ENCODE assay signal across 8 cellular contexts in genomic region chr7:87877641-87878040, GRCh38. TPM values are rescaled to one million over a fixed set of nuclear protein-coding genes. Genes with fewer than 3 reads are reported as not detected.
DNase-seq lines count a peak whose midpoint lies in the region; ATAC-seq and TF ChIP-seq lines count a peak whose summit lies in the region.

No MANE protein-coding gene starts in this region.

- in situ Hi-C loops in Panc1 (cut with HindIII; ENCODE audit: low pct_unique_long_range_greater_than_20kb, low sequenced_read_pairs) = no loop called here

- H3K27me3 ChIP-seq in Panc1 (ENCODE audit: control insufficient read depth, insufficient read depth, low read length) = no peaks in the 10 kb centered on the region
- no peaks in the 10 kb centered on the region for H3K27me3 ChIP-seq in esophagus muscularis mucosa
- no peaks in the 10 kb centered on the region for H3K27me3 ChIP-seq in prostate gland (replicated peaks; ENCODE audit: insufficient read depth)

- H3K36me3 ChIP-seq in Panc1 (ENCODE audit: control insufficient read depth, insufficient read depth, low read length) (peaks cover 12% of the 10 kb centered on the region), esophagus muscularis mucosa (no peaks in the 10 kb centered on the region), prostate gland (no peaks in the 10 kb centered on the region)

- CTCF ChIA-PET in Panc1 (lab: Charles Lee) = no interaction called here

- H3K4me3 ChIP-seq in Panc1 (ENCODE audit: low read depth in 2 of 2, low read length in 2 of 2) = peak overlapping the region; percentile 64 to 93
- peak overlapping the region; percentile 71 to 91 (median 85) for H3K4me3 ChIP-seq in esophagus muscularis mucosa
- peak overlapping the region; percentile 76 to 77 for H3K4me3 ChIP-seq in prostate gland

- ATAC-seq in Panc1 = no peak
- no peak for ATAC-seq in HG03135 (IDR thresholded peaks at IDR 0.05; ENCODE audit: unreplicated experiment)

- 14% methylated on average over 5 of the region's 5 CpGs for WGBS in esophagus muscularis mucosa
- WGBS in prostate gland = 8% methylated on average over 5 of the region's 5 CpGs

- POLR2A ChIA-PET in Panc1 (lab: Charles Lee) = no interaction called here

- no peak for TF ChIP-seq POLR2A in esophagus muscularis mucosa (IDR thresholded peaks at IDR 0.05; ENCODE audit: low read depth)
- TF ChIP-seq POLR2A in prostate gland (IDR thresholded peaks at IDR 0.05) = no peak

- intact Hi-C loops in Panc1 (cut with micrococcal nuclease; ENCODE audit: unreplicated experiment) (loop anchor here (5.0 kb wide), 1 partner anchor 250 kb away; the partner anchor contains the start of gene RUNDC3B), esophagus muscularis mucosa (cut with DNase I) (loop anchor here (10.0 kb wide), 1 partner anchor 253 kb away; the partner anchor contains the start of gene RUNDC3B), prostate gland (cut with DNase I) (loop anchor here (10.0 kb wide), 2 partner anchors 237 to 533 kb away; partner anchors contain the start of gene CROT)

- peak; percentile 10 for DNase-seq in ELR (ENCODE audit: low read depth)
- no peak for DNase-seq in Panc1 (ENCODE audit: low read depth, low spot score)
- DNase-seq in esophagus muscularis mucosa (ENCODE audit: extremely low spot score) = no peak
- DNase-seq in prostate gland (ENCODE audit: low spot score) = no peak
- no peak for DNase-seq in glomerular visceral epithelial cell (ENCODE audit: extremely low spot score)
- no peak for DNase-seq in activated CD4-positive, alpha-beta T cell treated with anti-CD3 and anti-CD28 coated beads for 4 hours
- no peak for DNase-seq in NCI-H82 (lab: John Stamatoyannopoulos, UW)

- peak overlapping the region; percentile 94 for H3K27ac ChIP-seq in Panc1 (ENCODE audit: low read length)
- peak overlapping the region in 2 of 4 donors; percentile 91 to 93 for H3K27ac ChIP-seq in esophagus muscularis mucosa (replicated peaks in 1 of 4)
- H3K27ac ChIP-seq in prostate gland = peak overlapping the region; percentile 96

- BruUV-seq in Panc1 (replicated peaks; lab: Mats Ljungman, UMichigan) = no TSS peak

- no peaks in the 10 kb centered on the region for H3K9me3 ChIP-seq in Panc1 (ENCODE audit: control insufficient read depth, insufficient read depth, low read depth, low read length)
- H3K9me3 ChIP-seq in esophagus muscularis mucosa = no peaks in the 10 kb centered on the region
- H3K9me3 ChIP-seq in prostate gland = no peaks in the 10 kb centered on the region

- H3K4me1 ChIP-seq in Panc1 (ENCODE audit: control insufficient read depth, insufficient read depth, low read length) (peaks cover 19% of the 10 kb centered on the region), esophagus muscularis mucosa (peaks cover 20 to 29% (median 25%) of the 10 kb centered on the region in 4 donors), prostate gland (replicated peaks) (no peaks in the 10 kb centered on the region)

- no peak for TF ChIP-seq EP300 in esophagus muscularis mucosa (IDR thresholded peaks at IDR 0.05)

- TF ChIP-seq CTCF in Panc1 (IDR thresholded peaks at IDR 0.05) = no peak
- no peak for TF ChIP-seq CTCF in esophagus muscularis mucosa (IDR thresholded peaks at IDR 0.05)
- no peak for TF ChIP-seq CTCF in prostate gland (IDR thresholded peaks at IDR 0.05)

RNA-seq across cellular contexts. Expression of gene DBF4, which starts 1.3 kb away (rescaled TPM):
- total RNA-seq in Panc1 (2021; ENCODE audit: unreplicated experiment) (48.8 TPM), esophagus muscularis mucosa (1 to 10 TPM; 3.3 to 9.8 (median 6.2) TPM), prostate gland (10 to 100 TPM; 11.0 to 24.9 TPM)
- polyA plus RNA-seq in Panc1 (2012; ENCODE audit: insufficient read length) = 12.8 TPM

RNA-seq across cellular contexts. Expression of gene SLC25A40, which starts 1.5 kb away (rescaled TPM):
- total RNA-seq in Panc1 (2021; ENCODE audit: unreplicated experiment) (43.7 TPM), esophagus muscularis mucosa (10 to 100 TPM in 2 of 4 donors, 1 to 10 TPM in 2; 9.1 to 17.4 (median 11.2) TPM), prostate gland (10 to 100 TPM; 19.5 to 33.9 TPM)
- 12.2 TPM for polyA plus RNA-seq in Panc1 (2012; ENCODE audit: insufficient read length)

RNA-seq across cellular contexts. Expression of gene ADAM22, which starts 56.4 kb away (rescaled TPM):
- total RNA-seq in Panc1 (2021; ENCODE audit: unreplicated experiment) (4.2 TPM), esophagus muscularis mucosa (1 to 10 TPM; 1.0 to 3.3 (median 1.9) TPM), prostate gland (1 to 10 TPM; 8.4 to 8.5 TPM)
- polyA plus RNA-seq in Panc1 (2012; ENCODE audit: insufficient read length) = 4.5 TPM
